In the genomic region with DNA sequence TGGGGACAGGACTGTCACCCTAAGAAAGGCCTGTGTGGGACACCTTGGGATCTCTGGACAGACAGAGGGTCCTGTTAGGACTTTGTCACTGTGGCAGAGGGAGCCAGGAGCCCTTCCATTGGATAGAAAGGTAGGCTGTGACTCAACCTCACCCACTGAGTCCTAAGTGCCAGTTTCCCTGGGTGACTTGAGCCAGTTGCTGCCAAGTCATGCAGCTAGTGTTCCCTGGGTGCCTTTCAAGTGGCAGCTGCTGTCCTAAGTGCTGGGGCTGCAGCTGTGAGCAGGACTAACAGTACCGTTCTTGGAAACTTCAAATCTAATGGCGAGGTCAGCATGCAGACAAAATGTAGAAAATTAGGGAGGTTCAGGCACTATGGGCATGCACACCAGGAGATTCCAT, we compare ENCODE assay signal across 20 cellular contexts.
DNase-seq lines count a peak whose midpoint lies in the region; ATAC-seq and TF ChIP-seq lines count a peak whose summit lies in the region.
"Had no signal": no experiment of that assay in that cellular context is flagged by ENCODE, and none has a peak within 500 bp of the region (broad histone marks: within the 10 kb centered on the region; RNA-seq: fewer than 3 reads in every experiment).

No MANE protein-coding gene starts in this region.

- no peaks in the 10 kb centered on the region for H3K9me3 ChIP-seq in prostate gland

- no peak overlapping the region for H3K4me3 Mint-ChIP-seq in stimulated activated effector memory CD8-positive, alpha-beta T cell treated with anti-CD3 and anti-CD28 coated beads, Interleukin-12 subunit alpha, Interleukin-12 subunit beta, amount 100 ng/mL, for 72 hours

- TF ChIP-seq CTCF in prostate gland (IDR thresholded peaks at IDR 0.05), result no peak

- no peaks in the 10 kb centered on the region for H3K27me3 ChIP-seq in prostate gland (replicated peaks; ENCODE audit: insufficient read depth)

- H3K9me3 Mint-ChIP-seq in stimulated activated effector memory CD8-positive, alpha-beta T cell treated with anti-CD3 and anti-CD28 coated beads, Interleukin-12 subunit alpha, Interleukin-12 subunit beta, amount 100 ng/mL, for 72 hours, result no peaks in the 10 kb centered on the region

- H3K27ac ChIP-seq in prostate gland, result no peak overlapping the region
- H3K27ac ChIP-seq: C4-2B, HL-60 had no signal

- ATAC-seq in stimulated activated effector memory CD8-positive, alpha-beta T cell treated with anti-CD3 and anti-CD28 coated beads, Interleukin-12 subunit alpha, Interleukin-12 subunit beta, amount 100 ng/mL, for 72 hours, result peak; percentile 9
- ATAC-seq in GM19395 (IDR thresholded peaks at IDR 0.05; ENCODE audit: unreplicated experiment), result no peak
- ATAC-seq: GM12878, HCT116 had no signal

- H3K4me1 ChIP-seq in prostate gland (replicated peaks), result no peaks in the 10 kb centered on the region

- H3K27ac Mint-ChIP-seq in stimulated activated effector memory CD8-positive, alpha-beta T cell treated with anti-CD3 and anti-CD28 coated beads, Interleukin-12 subunit alpha, Interleukin-12 subunit beta, amount 100 ng/mL, for 72 hours, result no peak overlapping the region

- no peak overlapping the region for H3K4me3 ChIP-seq in prostate gland
- H3K4me3 ChIP-seq: GM12878 had no signal

- peak; percentile 20 for DNase-seq in NCI-H345 (lab: John Stamatoyannopoulos, UW)
- no peak for DNase-seq in NCI-H345 treated with DMSO at 0.1 percent for 48 hours (lab: John Stamatoyannopoulos, UW; ENCODE audit: unreplicated experiment)
- peak; percentile 40 for DNase-seq in LHCN-M2 (ENCODE audit: low read depth)
- peak; percentile 77 for DNase-seq in myocyte (ENCODE audit: low read depth)
- DNase-seq in stimulated activated effector memory CD8-positive, alpha-beta T cell treated with anti-CD3 and anti-CD28 coated beads, Interleukin-12 subunit alpha, Interleukin-12 subunit beta, amount 100 ng/mL, for 72 hours (ENCODE audit: low spot score in 2 of 2), result no peak
- DNase-seq in prostate gland (ENCODE audit: low spot score), result no peak
- DNase-seq in SIG-M5 treated with dmso at 0.1 percent for 504 hours (lab: John Stamatoyannopoulos, UW; ENCODE audit: unreplicated experiment), result no peak
- DNase-seq: COR-L47, DMS79, KG1, MM.1S, NCI-H1105 treated with DMSO at 0.1 percent for 48 hours, NCI-H187 treated with DMSO at 0.1 percent for 48 hours, NCI-H2227 treated with DMSO at 0.1 percent for 48 hours, NCI-H748 treated with DMSO at 0.1 percent for 48 hours had no signal

- 92% methylated on average over 2 of the region's 2 CpGs for WGBS in prostate gland

- intact Hi-C loops in prostate gland (cut with DNase I), result no loop called here

- no peaks in the 10 kb centered on the region for H3K4me1 Mint-ChIP-seq in stimulated activated effector memory CD8-positive, alpha-beta T cell treated with anti-CD3 and anti-CD28 coated beads, Interleukin-12 subunit alpha, Interleukin-12 subunit beta, amount 100 ng/mL, for 72 hours

- H3K36me3 ChIP-seq in prostate gland, result no peaks in the 10 kb centered on the region

- TF ChIP-seq POLR2A in prostate gland (IDR thresholded peaks at IDR 0.05), result no peak

- H3K36me3 Mint-ChIP-seq in stimulated activated effector memory CD8-positive, alpha-beta T cell treated with anti-CD3 and anti-CD28 coated beads, Interleukin-12 subunit alpha, Interleukin-12 subunit beta, amount 100 ng/mL, for 72 hours, result no peaks in the 10 kb centered on the region

Comparison
In these comparisons a context has a peak if more than half of its experiments do, and no peak if none do; other contexts are left out.
1. DNase-seq: peak in NCI-H345 (single experiment), LHCN-M2 (single experiment) and myocyte (single experiment); none in NCI-H345 treated with DMSO at 0.1 percent for 48 hours (single experiment), stimulated activated effector memory CD8-positive, alpha-beta T cell treated with anti-CD3 and anti-CD28 coated beads, Interleukin-12 subunit alpha, Interleukin-12 subunit beta, amount 100 ng/mL, for 72 hours (0 of 2), prostate gland (single experiment) and SIG-M5 treated with dmso at 0.1 percent for 504 hours (single experiment).